In genomic region chr16:28846933-28847273, GRCh38 we compare ENCODE assay signal across 8 cellular contexts. TPM values are rescaled to one million over a fixed set of nuclear protein-coding genes. Genes with fewer than 3 reads are reported as not detected.
DNase-seq lines count a peak whose midpoint lies in the region; ATAC-seq and TF ChIP-seq lines count a peak whose summit lies in the region.

No MANE protein-coding gene starts in this region.

- H3K4me1 Mint-ChIP-seq in Calu3 (ENCODE audit: low read depth, unreplicated experiment), result peaks cover 20% of the 10 kb centered on the region
- peaks cover 12% of the 10 kb centered on the region for H3K4me1 Mint-ChIP-seq in activated T-helper 1 cell treated with anti-CD3 and anti-CD28 coated beads, Interleukin-12 subunit alpha, Interleukin-12 subunit beta, Interleukin-2, Interleukin-4 antibody, amounts not matched to agents 30 ng/mL and 10 ng/mL and 1 ng/mL, durations not matched to agents 14 hours and 24 hours and 36 hours (ENCODE audit: low read depth)

- TF ChIP-seq CTCF in Calu3 (IDR thresholded peaks at IDR 0.05; ENCODE audit: unreplicated experiment), result no peak

- H3K4me3 ChIP-seq in skeletal muscle tissue (ENCODE audit: low read length in 3 of 3), result peak overlapping the region; percentile 96 to 100 (median 100)

- H3K4me3 Mint-ChIP-seq in Calu3 (ENCODE audit: low read depth, unreplicated experiment), result peak overlapping the region; percentile 100
- peak overlapping the region; percentile 96 for H3K4me3 Mint-ChIP-seq in activated T-helper 1 cell treated with anti-CD3 and anti-CD28 coated beads, Interleukin-12 subunit alpha, Interleukin-12 subunit beta, Interleukin-2, Interleukin-4 antibody, amounts not matched to agents 30 ng/mL and 10 ng/mL and 1 ng/mL, durations not matched to agents 14 hours and 24 hours and 36 hours

- H3K36me3 Mint-ChIP-seq in Calu3 (ENCODE audit: insufficient read depth, unreplicated experiment), result peaks cover 48% of the 10 kb centered on the region
- H3K36me3 Mint-ChIP-seq in activated T-helper 1 cell treated with anti-CD3 and anti-CD28 coated beads, Interleukin-12 subunit alpha, Interleukin-12 subunit beta, Interleukin-2, Interleukin-4 antibody, amounts not matched to agents 30 ng/mL and 10 ng/mL and 1 ng/mL, durations not matched to agents 14 hours and 24 hours and 36 hours (ENCODE audit: low read depth), result peaks cover 29% of the 10 kb centered on the region

- intact Hi-C loops in Calu3 (cut with micrococcal nuclease; ENCODE audit: unreplicated experiment), result loop anchor here (1.0 kb wide), 1 partner anchor 16 kb away; the partner anchor contains the start of gene SH2B1
- intact Hi-C loops in activated T-helper 1 cell treated with anti-CD3 and anti-CD28 coated beads, Interleukin-12 subunit alpha, Interleukin-12 subunit beta, Interleukin-2, Interleukin-4 antibody, amounts not matched to agents 30 ng/mL and 10 ng/mL and 1 ng/mL, durations not matched to agents 14 hours and 24 hours and 36 hours (cut with micrococcal nuclease), result loop anchor here (1.0 kb wide), 7 partner anchors 16 to 127 kb away; partner anchors contain the start of genes NFATC2IP, RABEP2, SH2B1 and SPNS1
- intact Hi-C loops in left ventricle myocardium superior (cut with micrococcal nuclease), result no loop called here

- H3K9ac ChIP-seq in skeletal muscle tissue (ENCODE audit: low read depth in 1 of 3, low read length in 3 of 3), result peak overlapping the region; percentile 93 to 99 (median 95)

- no peaks in the 10 kb centered on the region for H3K9me3 ChIP-seq in skeletal muscle tissue (ENCODE audit: control insufficient read depth in 3 of 3, low read length in 3 of 3)

- peak overlapping the region; percentile 99 for H3K27ac Mint-ChIP-seq in Calu3 (ENCODE audit: unreplicated experiment)
- peak overlapping the region; percentile 94 for H3K27ac Mint-ChIP-seq in activated T-helper 1 cell treated with anti-CD3 and anti-CD28 coated beads, Interleukin-12 subunit alpha, Interleukin-12 subunit beta, Interleukin-2, Interleukin-4 antibody, amounts not matched to agents 30 ng/mL and 10 ng/mL and 1 ng/mL, durations not matched to agents 14 hours and 24 hours and 36 hours

- peak overlapping the region; percentile 88 for H3K27ac ChIP-seq in skeletal muscle tissue (ENCODE audit: low read depth, low read length)

- CTCF ChIA-PET in Calu3 (lab: Charles Lee), result interaction anchor here (0.9 to 1.8 kb wide), 3 partner anchors 16 to 98 kb away, joined by 3 to 8 read pairs (median 7); partner anchors contain the start of gene SH2B1

- peaks cover 18 to 27% (median 21%) of the 10 kb centered on the region in 3 donors for H3K4me1 ChIP-seq in skeletal muscle tissue (ENCODE audit: control insufficient read depth in 3 of 3, insufficient read depth in 3 of 3, low read length in 3 of 3)

- H3K36me3 ChIP-seq in skeletal muscle tissue (ENCODE audit: control insufficient read depth in 3 of 3, insufficient read depth in 3 of 3, low read length in 3 of 3), result peaks cover 32 to 33% (median 33%) of the 10 kb centered on the region in 3 donors

- peak; percentile 10 for ATAC-seq in HG02852 (IDR thresholded peaks at IDR 0.05; ENCODE audit: unreplicated experiment)
- ATAC-seq in left ventricle myocardium superior, result peak; percentile 22
- no peak for ATAC-seq in GM19463 (IDR thresholded peaks at IDR 0.05; ENCODE audit: unreplicated experiment)
- no peak for ATAC-seq in GM21423 (IDR thresholded peaks at IDR 0.05; ENCODE audit: unreplicated experiment)

- no peaks in the 10 kb centered on the region for H3K27me3 ChIP-seq in skeletal muscle tissue (ENCODE audit: control insufficient read depth in 3 of 3, insufficient read depth in 3 of 3, low read length in 3 of 3)

- no peak for DNase-seq in Calu3
- DNase-seq in activated T-helper 1 cell treated with anti-CD3 and anti-CD28 coated beads, Interleukin-12 subunit alpha, Interleukin-12 subunit beta, Interleukin-2, Interleukin-4 antibody, amounts not matched to agents 30 ng/mL and 10 ng/mL and 1 ng/mL, durations not matched to agents 14 hours and 24 hours and 36 hours (ENCODE audit: low spot score), result peak; percentile 13
- DNase-seq in left ventricle myocardium superior, result no peak
- DNase-seq in HCEC 1CT, result no peak

- no peaks in the 10 kb centered on the region for H3K9me3 Mint-ChIP-seq in Calu3 (ENCODE audit: low read depth, unreplicated experiment)
- no peaks in the 10 kb centered on the region for H3K9me3 Mint-ChIP-seq in activated T-helper 1 cell treated with anti-CD3 and anti-CD28 coated beads, Interleukin-12 subunit alpha, Interleukin-12 subunit beta, Interleukin-2, Interleukin-4 antibody, amounts not matched to agents 30 ng/mL and 10 ng/mL and 1 ng/mL, durations not matched to agents 14 hours and 24 hours and 36 hours

- BruUV-seq in Calu3 (replicated peaks; lab: Mats Ljungman, UMichigan), result no TSS peak

- no peaks in the 10 kb centered on the region for H3K27me3 Mint-ChIP-seq in Calu3 (ENCODE audit: unreplicated experiment)
- H3K27me3 Mint-ChIP-seq in activated T-helper 1 cell treated with anti-CD3 and anti-CD28 coated beads, Interleukin-12 subunit alpha, Interleukin-12 subunit beta, Interleukin-2, Interleukin-4 antibody, amounts not matched to agents 30 ng/mL and 10 ng/mL and 1 ng/mL, durations not matched to agents 14 hours and 24 hours and 36 hours (ENCODE audit: insufficient read depth), result no peaks in the 10 kb centered on the region

RNA-seq across cellular contexts. Expression of gene TUFM, which starts 0.8 kb away (rescaled TPM):
- 273 and 286 TPM in 2 replicates for total RNA-seq in Calu3 (2022)
- 261 and 264 TPM in 2 replicates for total RNA-seq in activated T-helper 1 cell treated with anti-CD3 and anti-CD28 coated beads, Interleukin-12 subunit alpha, Interleukin-12 subunit beta, Interleukin-2, Interleukin-4 antibody, amounts not matched to agents 30 ng/mL and 10 ng/mL and 1 ng/mL, durations not matched to agents 14 hours and 24 hours and 36 hours
- total RNA-seq in left ventricle myocardium superior, result 254 TPM
- 67.8 TPM for total RNA-seq in skeletal muscle tissue

RNA-seq across cellular contexts. Expression of gene SH2B1, which starts 16.7 kb away (rescaled TPM):
- total RNA-seq in Calu3 (2022) (60.9 and 67.9 TPM in 2 replicates), left ventricle myocardium superior (46.1 TPM), skeletal muscle tissue (6.8 TPM)
- 54.2 and 56.2 TPM in 2 replicates for total RNA-seq in activated T-helper 1 cell treated with anti-CD3 and anti-CD28 coated beads, Interleukin-12 subunit alpha, Interleukin-12 subunit beta, Interleukin-2, Interleukin-4 antibody, amounts not matched to agents 30 ng/mL and 10 ng/mL and 1 ng/mL, durations not matched to agents 14 hours and 24 hours and 36 hours

RNA-seq across cellular contexts. Expression of gene ATXN2L, which starts 24.1 kb away (rescaled TPM):
- total RNA-seq in Calu3 (2022) (276 and 286 TPM in 2 replicates), left ventricle myocardium superior (55.3 TPM), skeletal muscle tissue (9.9 TPM)
- total RNA-seq in activated T-helper 1 cell treated with anti-CD3 and anti-CD28 coated beads, Interleukin-12 subunit alpha, Interleukin-12 subunit beta, Interleukin-2, Interleukin-4 antibody, amounts not matched to agents 30 ng/mL and 10 ng/mL and 1 ng/mL, durations not matched to agents 14 hours and 24 hours and 36 hours, result 319 and 337 TPM in 2 replicates

RNA-seq across cellular contexts. Expression of gene ATP2A1, which starts 31.4 kb away (rescaled TPM):
- 3.7 and 5.7 TPM in 2 replicates for total RNA-seq in Calu3 (2022)
- 2.6 and 3.3 TPM in 2 replicates for total RNA-seq in activated T-helper 1 cell treated with anti-CD3 and anti-CD28 coated beads, Interleukin-12 subunit alpha, Interleukin-12 subunit beta, Interleukin-2, Interleukin-4 antibody, amounts not matched to agents 30 ng/mL and 10 ng/mL and 1 ng/mL, durations not matched to agents 14 hours and 24 hours and 36 hours
- 0.45 TPM for total RNA-seq in left ventricle myocardium superior
- 502 TPM for total RNA-seq in skeletal muscle tissue

Comparison
In these comparisons a context has a peak if more than half of its experiments do, and no peak if none do; other contexts are left out.
1. ATAC-seq: peak in HG02852 (single experiment) and left ventricle myocardium superior (single experiment); none in GM19463 (single experiment) and GM21423 (single experiment).